Comparison of ENCODE assay signal across 1 cellular context in genomic region chr9:21903380-21903965, GRCh38.
TF ChIP-seq lines count a peak whose summit lies in the region.

No MANE protein-coding gene starts in this region.

TF ChIP-seq in WTC11, 78 proteins besides CTCF, POLR2A, EP300 and RAD21 (continued from another document):
- TF ChIP-seq ATF2 (CRISPR knock-in tag; IDR thresholded peaks at IDR 0.05; ENCODE audit: borderline replicate concordance, low read depth) (no peak), ZBTB21 (CRISPR knock-in tag; IDR thresholded peaks at IDR 0.05; ENCODE audit: borderline replicate concordance) (no peak), ZNF281 (CRISPR knock-in tag; IDR thresholded peaks at IDR 0.05) (no peak), MXD4 (CRISPR knock-in tag; IDR thresholded peaks at IDR 0.05; ENCODE audit: borderline replicate concordance) (no peak), ZNF423 (CRISPR knock-in tag; IDR thresholded peaks at IDR 0.05) (no peak), ZNF138 (CRISPR knock-in tag; conservative IDR thresholded peaks at IDR 0.05) (no peak)
